ENCODE assay signal across 21 cellular contexts in the genomic region with DNA sequence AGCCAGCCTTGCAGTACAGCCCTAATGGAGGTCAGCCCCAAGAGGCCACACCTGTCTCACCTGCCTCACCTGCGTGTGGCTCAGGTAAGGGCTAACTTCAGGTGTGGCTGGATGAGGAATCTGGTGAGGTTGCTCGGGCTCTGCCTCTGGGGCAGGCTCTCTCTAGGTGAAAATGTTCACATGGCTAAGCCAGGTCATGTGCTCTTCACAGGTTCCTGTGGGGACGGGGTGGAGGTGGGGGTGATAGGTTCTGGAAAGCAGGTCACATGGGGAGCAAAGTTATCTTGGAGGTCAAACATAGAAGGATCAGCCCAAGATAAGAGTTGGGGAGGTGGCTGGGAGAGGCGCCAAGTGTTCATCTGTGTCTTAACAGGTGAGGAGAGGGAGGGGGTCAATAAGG.
"Had no signal": no experiment of that assay in that cellular context is flagged by ENCODE, and none has a peak within 500 bp of the region (broad histone marks: within the 10 kb centered on the region; RNA-seq: fewer than 3 reads in every experiment).

No MANE protein-coding gene starts in this region.

- H3K4me1 ChIP-seq: left lung, prostate gland, right lobe of liver, vagina had no signal

- FAIRE-seq: kidney had no signal

- H3K27me3 ChIP-seq: left lung, right lobe of liver, vagina had no signal

- H3K27me3 Mint-ChIP-seq: activated CD8-positive, alpha-beta T cell treated with anti-CD3 and anti-CD28 coated beads for 36 hours; activated naive CD4-positive, alpha-beta T cell treated with anti-CD3 and anti-CD28 coated beads, Interleukin-2, amount 10 ng/mL, durations not matched to agents 7 days and 5 days; activated T-cell treated with anti-CD3 and anti-CD28 coated beads, Interleukin-2, amount 50 U/mL, for 24 hours had no signal

- H3K27ac ChIP-seq: left lung, prostate gland, right lobe of liver, vagina had no signal

- H3K36me3 Mint-ChIP-seq: activated naive CD4-positive, alpha-beta T cell treated with anti-CD3 and anti-CD28 coated beads, Interleukin-2, amount 10 ng/mL, durations not matched to agents 7 days and 5 days; memory B cell; naive B cell; stimulated activated effector memory CD8-positive, alpha-beta T cell treated with anti-CD3 and anti-CD28 coated beads, Interleukin-12 subunit alpha, Interleukin-12 subunit beta, amount 100 ng/mL, for 72 hours had no signal

- H3K9me3 ChIP-seq: left lung, mucosa of descending colon, prostate gland, right lobe of liver, SK-N-SH, vagina had no signal

- H3K27ac Mint-ChIP-seq: activated B cell treated with CpG ODN at 0.5 μM for 24 hours; activated CD8-positive, alpha-beta T cell treated with anti-CD3 and anti-CD28 coated beads for 36 hours; activated naive CD4-positive, alpha-beta T cell treated with anti-CD3 and anti-CD28 coated beads, Interleukin-2, amount 10 ng/mL, durations not matched to agents 7 days and 5 days; activated naive CD8-positive, alpha-beta T cell treated with anti-CD3 and anti-CD28 coated beads, Interleukin-2, amount 50 U/mL, for 24 hours; activated T-cell treated with anti-CD3 and anti-CD28 coated beads, Interleukin-2, amount 50 U/mL, for 24 hours; memory B cell; stimulated activated effector memory CD8-positive, alpha-beta T cell treated with anti-CD3 and anti-CD28 coated beads, Interleukin-12 subunit alpha, Interleukin-12 subunit beta, amount 100 ng/mL, for 72 hours; T-helper 2 cell treated with Interferon-gamma antibody and Interleukin-4, amounts not matched to agents 5 μg/mL and 100 μg/mL, for 36 hours had no signal

- H3K36me3 ChIP-seq: left lung, prostate gland, right lobe of liver, vagina had no signal

- H3K4me1 Mint-ChIP-seq: activated B cell treated with CpG ODN at 0.5 μM for 24 hours; activated naive CD4-positive, alpha-beta T cell treated with anti-CD3 and anti-CD28 coated beads, Interleukin-2, amount 10 ng/mL, durations not matched to agents 7 days and 5 days; activated naive CD8-positive, alpha-beta T cell treated with anti-CD3 and anti-CD28 coated beads, Interleukin-2, amount 50 U/mL, for 24 hours; memory B cell; naive B cell; stimulated activated effector memory CD8-positive, alpha-beta T cell treated with anti-CD3 and anti-CD28 coated beads, Interleukin-12 subunit alpha, Interleukin-12 subunit beta, amount 100 ng/mL, for 72 hours had no signal

- H3K4me3 Mint-ChIP-seq: activated B cell treated with CpG ODN at 0.5 μM for 24 hours; activated CD8-positive, alpha-beta T cell treated with anti-CD3 and anti-CD28 coated beads for 36 hours; activated naive CD4-positive, alpha-beta T cell treated with anti-CD3 and anti-CD28 coated beads, Interleukin-2, amount 10 ng/mL, durations not matched to agents 7 days and 5 days; activated naive CD8-positive, alpha-beta T cell treated with anti-CD3 and anti-CD28 coated beads, Interleukin-2, amount 50 U/mL, for 24 hours; activated T-cell treated with anti-CD3 and anti-CD28 coated beads, Interleukin-2, amount 50 U/mL, for 24 hours; effector memory CD8-positive, alpha-beta T cell; memory B cell; neural crest cell; stimulated activated effector memory CD8-positive, alpha-beta T cell treated with anti-CD3 and anti-CD28 coated beads, Interleukin-12 subunit alpha, Interleukin-12 subunit beta, amount 100 ng/mL, for 72 hours; T-helper 2 cell treated with Interferon-gamma antibody and Interleukin-4, amounts not matched to agents 5 μg/mL and 100 μg/mL, for 36 hours had no signal

- H3K9me3 Mint-ChIP-seq: activated B cell treated with CpG ODN at 0.5 μM for 24 hours; activated CD8-positive, alpha-beta T cell treated with anti-CD3 and anti-CD28 coated beads for 36 hours; activated naive CD4-positive, alpha-beta T cell treated with anti-CD3 and anti-CD28 coated beads, Interleukin-2, amount 10 ng/mL, durations not matched to agents 7 days and 5 days; activated naive CD8-positive, alpha-beta T cell treated with anti-CD3 and anti-CD28 coated beads, Interleukin-2, amount 50 U/mL, for 24 hours; activated T-cell treated with anti-CD3 and anti-CD28 coated beads, Interleukin-2, amount 50 U/mL, for 24 hours; effector memory CD8-positive, alpha-beta T cell; memory B cell; naive B cell; neural crest cell; stimulated activated effector memory CD8-positive, alpha-beta T cell treated with anti-CD3 and anti-CD28 coated beads, Interleukin-12 subunit alpha, Interleukin-12 subunit beta, amount 100 ng/mL, for 72 hours; T-helper 2 cell treated with Interferon-gamma antibody and Interleukin-4, amounts not matched to agents 5 μg/mL and 100 μg/mL, for 36 hours had no signal

- H3K4me3 ChIP-seq: left lung, mucosa of descending colon, prostate gland, right lobe of liver, vagina had no signal

- DNase-seq: activated B cell treated with CpG ODN at 0.5 μM for 24 hours; activated CD4-positive, alpha-beta T cell treated with anti-CD3 and anti-CD28 coated beads for 4 hours; activated CD8-positive, alpha-beta T cell treated with anti-CD3 and anti-CD28 coated beads for 36 hours; activated naive CD4-positive, alpha-beta T cell treated with anti-CD3 and anti-CD28 coated beads, Interleukin-2, amount 10 ng/mL, durations not matched to agents 7 days and 5 days; activated naive CD8-positive, alpha-beta T cell treated with anti-CD3 and anti-CD28 coated beads, Interleukin-2, amount 50 U/mL, for 24 hours; activated T-cell treated with anti-CD3 and anti-CD28 coated beads, Interleukin-2, amount 50 U/mL, for 24 hours; effector memory CD8-positive, alpha-beta T cell; foreskin fibroblast; kidney; left lung; naive B cell; right lobe of liver; SK-N-SH; stimulated activated CD4-positive, alpha-beta T cell treated with anti-CD3 and anti-CD28 coated beads, Interleukin-4, amount 100 ng/mL, for 24 hours had no signal

- ATAC-seq: activated CD8-positive, alpha-beta T cell treated with anti-CD3 and anti-CD28 coated beads for 36 hours; activated naive CD8-positive, alpha-beta T cell treated with anti-CD3 and anti-CD28 coated beads, Interleukin-2, amount 50 U/mL, for 24 hours; effector memory CD8-positive, alpha-beta T cell; right lobe of liver; stimulated activated effector memory CD8-positive, alpha-beta T cell treated with anti-CD3 and anti-CD28 coated beads, Interleukin-12 subunit alpha, Interleukin-12 subunit beta, amount 100 ng/mL, for 72 hours had no signal
